Comparison of ENCODE assay signal across 8 cellular contexts in the genomic region with DNA sequence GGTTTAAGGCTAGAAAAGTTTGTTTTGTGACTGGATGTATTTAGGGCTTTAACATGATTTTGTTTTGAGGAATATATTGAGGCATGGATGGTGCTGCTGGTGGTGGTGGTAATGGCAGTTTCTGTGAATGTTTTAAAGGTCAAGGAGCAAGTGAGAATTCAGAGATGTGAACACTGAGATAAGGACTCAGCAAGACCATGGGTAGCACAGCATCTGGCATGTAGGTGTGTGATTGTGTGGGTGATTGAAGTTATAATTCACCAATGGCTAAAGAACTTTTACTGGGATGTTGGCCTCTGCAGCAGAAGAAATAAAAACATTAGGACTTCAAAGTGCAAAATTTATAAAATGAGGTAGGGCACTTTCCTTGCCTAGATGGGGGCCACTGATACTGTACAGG.
A peak's percentile ranks its signal among the peaks of the same experiment; 100 is the strongest.
DNase-seq lines count a peak whose midpoint lies in the region; ATAC-seq and TF ChIP-seq lines count a peak whose summit lies in the region.

No MANE protein-coding gene starts in this region.

- TF ChIP-seq CTCF in AG04450 (IDR thresholded peaks at IDR 0.05; ENCODE audit: low read depth, low read length) (no peak), GM23338 (conservative IDR thresholded peaks at IDR 0.05; ENCODE audit: low read depth in 2 of 2) (no peak), MCF 10A (IDR thresholded peaks at IDR 0.05; ENCODE audit: unreplicated experiment) (no peak)

- H3K9me3 Mint-ChIP-seq in GM23338 (no peaks in the 10 kb centered on the region; the same call in 2 of the 3 replicates), MCF 10A (ENCODE audit: unreplicated experiment) (no peaks in the 10 kb centered on the region)
- H3K9me3 Mint-ChIP-seq in naive thymus-derived CD4-positive, alpha-beta T cell: no peaks in the 10 kb centered on the region

- POLR2A ChIA-PET in AG04450 (lab: Yijun Ruan, JAX): no interaction called here
- POLR2A ChIA-PET in MCF 10A (lab: Yijun Ruan, JAX): interaction anchor here (0.6 to 1.5 kb wide), 3 partner anchors 103 to 171 kb away, joined by 3 to 4 read pairs (median 3); no protein-coding TSS in a partner anchor
- POLR2A ChIA-PET in naive thymus-derived CD4-positive, alpha-beta T cell (lab: Charles Lee): no interaction called here

- H3K27ac Mint-ChIP-seq in GM23338: peak overlapping the region; percentile 95
- H3K27ac Mint-ChIP-seq in MCF 10A (ENCODE audit: low read depth, unreplicated experiment): peak overlapping the region; percentile 90
- peak overlapping the region in 8 of 9 donors; percentile 3 to 70 (median 27) for H3K27ac Mint-ChIP-seq in naive thymus-derived CD4-positive, alpha-beta T cell

- peaks cover 70% of the 10 kb centered on the region for H3K4me1 ChIP-seq in GM23338 (ENCODE audit: insufficient read depth)
- peaks cover 16 to 21% of the 10 kb centered on the region in 2 donors for H3K4me1 ChIP-seq in naive thymus-derived CD4-positive, alpha-beta T cell (ENCODE audit: control insufficient read depth in 2 of 2, insufficient read depth in 2 of 2, low read length in 2 of 2)

- H3K4me3 Mint-ChIP-seq in GM23338: peak overlapping the region; percentile 66
- peak overlapping the region; percentile 62 for H3K4me3 Mint-ChIP-seq in MCF 10A (ENCODE audit: unreplicated experiment)
- peak overlapping the region in 4 of 10 donors; percentile 1 to 50 (median 10) for H3K4me3 Mint-ChIP-seq in naive thymus-derived CD4-positive, alpha-beta T cell

- H3K36me3 Mint-ChIP-seq in GM23338 (ENCODE audit: low read depth) (no peaks in the 10 kb centered on the region), MCF 10A (ENCODE audit: insufficient read depth, unreplicated experiment) (peaks cover 16% of the 10 kb centered on the region)
- peaks cover 4 to 12% (median 6%) of the 10 kb centered on the region in 5 donors for H3K36me3 Mint-ChIP-seq in naive thymus-derived CD4-positive, alpha-beta T cell

- no peaks in the 10 kb centered on the region for H3K9me2 ChIP-seq in GM23338 (ENCODE audit: insufficient read depth)

- H3K9me3 ChIP-seq in AG04450 (ENCODE audit: control insufficient read depth, insufficient read depth, low read length): no peaks in the 10 kb centered on the region
- H3K9me3 ChIP-seq in naive thymus-derived CD4-positive, alpha-beta T cell (ENCODE audit: control insufficient read depth in 2 of 3, low read length in 3 of 3): no peaks in the 10 kb centered on the region

- peaks cover 95% of the 10 kb centered on the region for H3K79me2 ChIP-seq in GM23338 (replicated peaks; ENCODE audit: insufficient read depth)

- intact Hi-C loops in MCF 10A (cut with micrococcal nuclease): loop anchor here (10.0 kb wide), 1 partner anchor 264 kb away; no protein-coding TSS in a partner anchor
- intact Hi-C loops in naive thymus-derived CD4-positive, alpha-beta T cell (cut with micrococcal nuclease): no loop called here

- H3K27me3 ChIP-seq in AG04450 (ENCODE audit: control insufficient read depth, insufficient read depth, low read length) (no peaks in the 10 kb centered on the region), GM23338 (ENCODE audit: insufficient read depth) (no peaks in the 10 kb centered on the region)
- H3K27me3 ChIP-seq in naive thymus-derived CD4-positive, alpha-beta T cell (ENCODE audit: control insufficient read depth in 2 of 2, insufficient read depth in 2 of 2, low read length in 2 of 2): no peaks in the 10 kb centered on the region

- 0 out of 2 replicates have a peak, but pooled peaks cover 2% of the 10 kb centered on the region for H3F3A ChIP-seq in GM23338 (replicated peaks; ENCODE audit: low read depth)

- DNase-seq in AG04450 (ENCODE audit: low read depth, low spot score) (no peak), GM23338 (ENCODE audit: low spot score) (no peak), MCF 10A (ENCODE audit: unreplicated experiment) (no peak), NCI-H510A treated with DMSO at 0.1 percent for 48 hours (lab: John Stamatoyannopoulos, UW) (no peak), NCI-H1105 (lab: John Stamatoyannopoulos, UW) (no peak), NCI-H2081 (lab: John Stamatoyannopoulos, UW) (no peak)
- DNase-seq in naive thymus-derived CD4-positive, alpha-beta T cell: no peak

- H3K4me3 ChIP-seq in AG04450 (ENCODE audit: low read depth, low read length): peak overlapping the region; percentile 51
- no peak overlapping the region for H3K4me3 ChIP-seq in GM23338
- H3K4me3 ChIP-seq in naive thymus-derived CD4-positive, alpha-beta T cell (ENCODE audit: low read length): no peak overlapping the region

- no peak overlapping the region for H2AFZ ChIP-seq in GM23338

- H4K20me1 ChIP-seq in GM23338 (replicated peaks; ENCODE audit: insufficient read depth): peaks cover 5% of the 10 kb centered on the region

- no peak for ATAC-seq in GM23338
- no peak for ATAC-seq in naive thymus-derived CD4-positive, alpha-beta T cell
- ATAC-seq in GM18868 (IDR thresholded peaks at IDR 0.05; ENCODE audit: unreplicated experiment): no peak

- H3K36me3 ChIP-seq in GM23338 (ENCODE audit: insufficient read depth): no peaks in the 10 kb centered on the region
- H3K36me3 ChIP-seq in naive thymus-derived CD4-positive, alpha-beta T cell (ENCODE audit: control insufficient read depth in 2 of 3, insufficient read depth in 3 of 3, low read length in 3 of 3): peaks cover 0 to 12% (median 0%) of the 10 kb centered on the region in 3 experiments

- BruUV-seq in MCF 10A (replicated peaks; lab: Mats Ljungman, UMichigan): TSS peak; percentile 54

- peak overlapping the region; percentile 73 for H3K4me2 ChIP-seq in GM23338

- H3K4me1 Mint-ChIP-seq in GM23338: peaks cover 70% of the 10 kb centered on the region
- peaks cover 45% of the 10 kb centered on the region for H3K4me1 Mint-ChIP-seq in MCF 10A (ENCODE audit: insufficient read depth, unreplicated experiment)
- H3K4me1 Mint-ChIP-seq in naive thymus-derived CD4-positive, alpha-beta T cell: peaks cover 51 to 84% (median 69%) of the 10 kb centered on the region in 7 donors

- CTCF ChIA-PET in AG04450 (lab: Charles Lee): interaction anchor here (2.8 kb wide), 1 partner anchor 172 kb away, joined by 15 read pairs; no protein-coding TSS in a partner anchor
- CTCF ChIA-PET in MCF 10A (lab: Yijun Ruan, JAX): interaction anchor here (1.4 to 6.1 kb wide), 5 partner anchors 8 to 171 kb away, joined by 4 to 29 read pairs (median 6); no protein-coding TSS in a partner anchor
- CTCF ChIA-PET in naive thymus-derived CD4-positive, alpha-beta T cell (lab: Charles Lee): interaction anchor here (2.6 kb wide), 1 partner anchor 79 kb away, joined by 18 read pairs; no protein-coding TSS in a partner anchor

- H3K27me3 Mint-ChIP-seq in GM23338 (ENCODE audit: insufficient read depth, low read depth, poor library complexity): peaks cover 9% of the 10 kb centered on the region
- no peaks in the 10 kb centered on the region for H3K27me3 Mint-ChIP-seq in MCF 10A (ENCODE audit: insufficient read depth, unreplicated experiment)
- no peaks in the 10 kb centered on the region for H3K27me3 Mint-ChIP-seq in naive thymus-derived CD4-positive, alpha-beta T cell

- H3K27ac ChIP-seq in AG04450 (ENCODE audit: low read depth, low read length): peak overlapping the region; percentile 40
- H3K27ac ChIP-seq in GM23338 (ENCODE audit: low read depth): no peak overlapping the region; the same call in 1 of the 2 replicates
- no peak overlapping the region for H3K27ac ChIP-seq in naive thymus-derived CD4-positive, alpha-beta T cell (ENCODE audit: low read depth, low read length)

TF ChIP-seq in GM23338, 12 proteins besides CTCF, POLR2A, EP300 and RAD21 (continues in another document):
- no peak for TF ChIP-seq EZH2phosphoT487 (IDR thresholded peaks at IDR 0.05; ENCODE audit: unreplicated experiment)
- TF ChIP-seq ZNF331 (CRISPR knock-in tag; IDR thresholded peaks at IDR 0.05; ENCODE audit: low read depth): no peak
- TF ChIP-seq CREB1 (CRISPR knock-in tag; IDR thresholded peaks at IDR 0.05; ENCODE audit: low read depth): no peak

Comparison
In these comparisons a context has a peak if more than half of its experiments do, and no peak if none do; other contexts are left out.
1. H3K27ac Mint-ChIP-seq: peak in every context shown above with its lines; median percentile 95 in GM23338; 90 in MCF 10A; 27 in naive thymus-derived CD4-positive, alpha-beta T cell.